Comparison of ENCODE assay signal across 11 cellular contexts in the genomic region with DNA sequence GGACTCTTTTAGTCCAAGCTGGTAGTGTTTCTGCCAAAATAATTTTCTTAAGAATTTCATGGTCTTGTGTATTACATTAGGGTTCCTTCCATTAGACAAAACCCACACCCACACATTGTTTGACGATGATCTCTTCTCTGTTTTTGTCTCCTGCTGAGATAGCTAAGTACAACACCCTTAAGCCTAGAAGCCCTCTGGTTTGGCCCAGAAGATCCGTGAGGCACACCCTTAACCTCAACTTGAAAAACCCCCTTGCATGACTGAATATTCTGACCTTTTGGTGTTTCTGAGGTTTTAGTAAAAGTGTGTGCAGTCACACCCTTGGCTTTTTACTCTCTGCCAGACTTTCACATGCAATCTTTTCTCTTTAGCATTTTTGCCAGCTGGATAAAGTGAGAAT. TPM values are rescaled to one million over a fixed set of nuclear protein-coding genes. Genes with fewer than 3 reads are reported as not detected.
A peak's percentile ranks its signal among the peaks of the same experiment; 100 is the strongest.
DNase-seq lines count a peak whose midpoint lies in the region; ATAC-seq and TF ChIP-seq lines count a peak whose summit lies in the region.
"Had no signal": no experiment of that assay in that cellular context is flagged by ENCODE, and none has a peak within 500 bp of the region (broad histone marks: within the 10 kb centered on the region; RNA-seq: fewer than 3 reads in every experiment).

No MANE protein-coding gene starts in this region.

- TF ChIP-seq CTCF in fibroblast of pulmonary artery (IDR thresholded peaks at IDR 0.05; ENCODE audit: low read length, missing control alignments) = no peak

- POLR2A ChIA-PET in activated CD4-positive, alpha-beta memory T cell treated with anti-CD3 and anti-CD28 coated beads, Interleukin-2, amount 10 ng/mL, durations not matched to agents 7 days and 5 days (lab: Charles Lee) = interaction anchor here (1.5 kb wide), 1 partner anchor 29 kb away, joined by 4 read pairs; a partner anchor contains a TSS
- POLR2A ChIA-PET in CD4-positive, alpha-beta memory T cell (lab: Charles Lee; ENCODE audit: partially characterized antibody) = no interaction called here
- POLR2A ChIA-PET in activated CD4-positive, alpha-beta T cell treated with anti-CD3 and anti-CD28 coated beads, Interleukin-2, amount 10 ng/mL, durations not matched to agents 7 days and 5 days (lab: Charles Lee) = no interaction called here

- no peak overlapping the region for H3K4me3 Mint-ChIP-seq in activated CD4-positive, alpha-beta memory T cell treated with anti-CD3 and anti-CD28 coated beads, Interleukin-2, amount 10 ng/mL, durations not matched to agents 7 days and 5 days
- H3K4me3 Mint-ChIP-seq in CD4-positive, alpha-beta memory T cell = no peak overlapping the region
- H3K4me3 Mint-ChIP-seq in activated CD4-positive, alpha-beta T cell treated with anti-CD3 and anti-CD28 coated beads, Interleukin-2, amount 10 ng/mL, durations not matched to agents 7 days and 5 days = no peak overlapping the region

- peaks cover 35% of the 10 kb centered on the region for H3K27me3 Mint-ChIP-seq in activated CD4-positive, alpha-beta memory T cell treated with anti-CD3 and anti-CD28 coated beads, Interleukin-2, amount 10 ng/mL, durations not matched to agents 7 days and 5 days
- H3K27me3 Mint-ChIP-seq in CD4-positive, alpha-beta memory T cell = peaks cover 17 to 24% of the 10 kb centered on the region in 2 donors
- peaks cover 15% of the 10 kb centered on the region for H3K27me3 Mint-ChIP-seq in activated CD4-positive, alpha-beta T cell treated with anti-CD3 and anti-CD28 coated beads, Interleukin-2, amount 10 ng/mL, durations not matched to agents 7 days and 5 days

- H3K36me3 Mint-ChIP-seq in activated CD4-positive, alpha-beta memory T cell treated with anti-CD3 and anti-CD28 coated beads, Interleukin-2, amount 10 ng/mL, durations not matched to agents 7 days and 5 days (ENCODE audit: low read depth) = no peaks in the 10 kb centered on the region
- no peaks in the 10 kb centered on the region for H3K36me3 Mint-ChIP-seq in CD4-positive, alpha-beta memory T cell
- no peaks in the 10 kb centered on the region for H3K36me3 Mint-ChIP-seq in activated CD4-positive, alpha-beta T cell treated with anti-CD3 and anti-CD28 coated beads, Interleukin-2, amount 10 ng/mL, durations not matched to agents 7 days and 5 days (ENCODE audit: low read depth)

- H3K27ac ChIP-seq in CD4-positive, alpha-beta memory T cell (ENCODE audit: low read depth, low read length) = no peak overlapping the region

- no peak overlapping the region for H3K4me3 ChIP-seq in fibroblast of pulmonary artery (replicated peaks; ENCODE audit: low read depth, low read length)
- no peak overlapping the region for H3K4me3 ChIP-seq in CD4-positive, alpha-beta memory T cell (ENCODE audit: low read length in 2 of 2)

- intact Hi-C loops in CD4-positive, alpha-beta memory T cell (cut with micrococcal nuclease) = no loop called here

- peaks cover 16% of the 10 kb centered on the region for H3K4me1 Mint-ChIP-seq in activated CD4-positive, alpha-beta memory T cell treated with anti-CD3 and anti-CD28 coated beads, Interleukin-2, amount 10 ng/mL, durations not matched to agents 7 days and 5 days
- H3K4me1 Mint-ChIP-seq in CD4-positive, alpha-beta memory T cell = peaks cover 0 to 3% (median under 1%) of the 10 kb centered on the region in 4 donors
- H3K4me1 Mint-ChIP-seq in activated CD4-positive, alpha-beta T cell treated with anti-CD3 and anti-CD28 coated beads, Interleukin-2, amount 10 ng/mL, durations not matched to agents 7 days and 5 days = peaks cover 3% of the 10 kb centered on the region

- peak; percentile 68 for ATAC-seq in GM21381 (IDR thresholded peaks at IDR 0.05; ENCODE audit: unreplicated experiment)

- no peaks in the 10 kb centered on the region for H3K36me3 ChIP-seq in CD4-positive, alpha-beta memory T cell (ENCODE audit: insufficient read depth, low read length)

- H3K27me3 ChIP-seq in CD4-positive, alpha-beta memory T cell (ENCODE audit: insufficient read depth, low read length) = peaks cover 4% of the 10 kb centered on the region

- no peaks in the 10 kb centered on the region for H3K9me3 Mint-ChIP-seq in activated CD4-positive, alpha-beta memory T cell treated with anti-CD3 and anti-CD28 coated beads, Interleukin-2, amount 10 ng/mL, durations not matched to agents 7 days and 5 days
- peaks cover 0 to 9% (median 0%) of the 10 kb centered on the region in 8 donors for H3K9me3 Mint-ChIP-seq in CD4-positive, alpha-beta memory T cell
- H3K9me3 Mint-ChIP-seq in activated CD4-positive, alpha-beta T cell treated with anti-CD3 and anti-CD28 coated beads, Interleukin-2, amount 10 ng/mL, durations not matched to agents 7 days and 5 days = peaks cover 2% of the 10 kb centered on the region

- CTCF ChIA-PET in activated CD4-positive, alpha-beta memory T cell treated with anti-CD3 and anti-CD28 coated beads, Interleukin-2, amount 10 ng/mL, durations not matched to agents 7 days and 5 days (lab: Charles Lee) = interaction anchor here (1.1 kb wide), 1 partner anchor 25 kb away, joined by 3 read pairs; no protein-coding TSS in a partner anchor
- CTCF ChIA-PET in CD4-positive, alpha-beta memory T cell (lab: Charles Lee; ENCODE audit: partially characterized antibody) = interaction anchor here (0.9 kb wide), 1 partner anchor 11 kb away, joined by 3 read pairs; no protein-coding TSS in a partner anchor
- CTCF ChIA-PET in activated CD4-positive, alpha-beta T cell treated with anti-CD3 and anti-CD28 coated beads, Interleukin-2, amount 10 ng/mL, durations not matched to agents 7 days and 5 days (lab: Charles Lee) = no interaction called here

- no peaks in the 10 kb centered on the region for H3K9me3 ChIP-seq in CD4-positive, alpha-beta memory T cell (ENCODE audit: control insufficient read depth in 1 of 2, low read length in 2 of 2)

- peak; percentile 89 for DNase-seq in EH (ENCODE audit: low read depth)
- peak; percentile 83 for DNase-seq in M059J (ENCODE audit: low read depth)
- peak; percentile 65 for DNase-seq in fibroblast of pulmonary artery (ENCODE audit: low read depth)
- DNase-seq in activated CD4-positive, alpha-beta memory T cell treated with anti-CD3 and anti-CD28 coated beads, Interleukin-2, amount 10 ng/mL, durations not matched to agents 7 days and 5 days = no peak
- no peak for DNase-seq in CD4-positive, alpha-beta memory T cell
- no peak for DNase-seq in activated CD4-positive, alpha-beta T cell treated with anti-CD3 and anti-CD28 coated beads, Interleukin-2, amount 10 ng/mL, durations not matched to agents 7 days and 5 days
- DNase-seq in superior temporal gyrus (ENCODE audit: extremely low spot score) = no peak
- DNase-seq: NCI-H524 treated with DMSO at 0.1 percent for 48 hours, T-helper 1 cell had no signal

- no peaks in the 10 kb centered on the region for H3K4me1 ChIP-seq in CD4-positive, alpha-beta memory T cell (ENCODE audit: insufficient read depth, low read length)

- H3K27ac Mint-ChIP-seq in activated CD4-positive, alpha-beta memory T cell treated with anti-CD3 and anti-CD28 coated beads, Interleukin-2, amount 10 ng/mL, durations not matched to agents 7 days and 5 days = no peak overlapping the region
- H3K27ac Mint-ChIP-seq in CD4-positive, alpha-beta memory T cell = no peak overlapping the region
- no peak overlapping the region for H3K27ac Mint-ChIP-seq in activated CD4-positive, alpha-beta T cell treated with anti-CD3 and anti-CD28 coated beads, Interleukin-2, amount 10 ng/mL, durations not matched to agents 7 days and 5 days

RNA-seq across cellular contexts. Expression of a gene that starts 29.3 kb away (rescaled TPM):
- total RNA-seq in M059J (2014; rRNA removed; shearing (Covaris generic)) = 8.9 and 11.3 TPM in 2 replicates
- total RNA-seq in activated CD4-positive, alpha-beta memory T cell treated with anti-CD3 and anti-CD28 coated beads, Interleukin-2, amount 10 ng/mL, durations not matched to agents 7 days and 5 days = 10 to 100 TPM; 24.9 to 29.2 TPM
- total RNA-seq in CD4-positive, alpha-beta memory T cell = 10 to 100 TPM; 46.0 to 46.7 TPM
- polyA plus RNA-seq in CD4-positive, alpha-beta memory T cell = 10 to 100 TPM in 1 of 2 donors, 1 to 10 TPM in 1; 7.3 to 10.1 TPM
- total RNA-seq in activated CD4-positive, alpha-beta T cell treated with anti-CD3 and anti-CD28 coated beads, Interleukin-2, amount 10 ng/mL, durations not matched to agents 7 days and 5 days = 10 to 100 TPM; 16.8 to 19.4 TPM

RNA-seq across cellular contexts. Expression of a gene that starts 41.9 kb away (rescaled TPM):
- not detected in 2 replicates for total RNA-seq in M059J (2014; rRNA removed; shearing (Covaris generic))
- total RNA-seq in activated CD4-positive, alpha-beta memory T cell treated with anti-CD3 and anti-CD28 coated beads, Interleukin-2, amount 10 ng/mL, durations not matched to agents 7 days and 5 days = not detected
- not detected for total RNA-seq in CD4-positive, alpha-beta memory T cell
- polyA plus RNA-seq in CD4-positive, alpha-beta memory T cell = not detected
- total RNA-seq in activated CD4-positive, alpha-beta T cell treated with anti-CD3 and anti-CD28 coated beads, Interleukin-2, amount 10 ng/mL, durations not matched to agents 7 days and 5 days = not detected
- total RNA-seq: kidney epithelial cell had no signal

RNA-seq across cellular contexts. Expression of a gene that starts 45.6 kb away (rescaled TPM):
- not detected in 2 replicates for total RNA-seq in M059J (2014; rRNA removed; shearing (Covaris generic))
- not detected for total RNA-seq in activated CD4-positive, alpha-beta memory T cell treated with anti-CD3 and anti-CD28 coated beads, Interleukin-2, amount 10 ng/mL, durations not matched to agents 7 days and 5 days
- not detected for total RNA-seq in CD4-positive, alpha-beta memory T cell
- not detected for polyA plus RNA-seq in CD4-positive, alpha-beta memory T cell
- not detected for total RNA-seq in activated CD4-positive, alpha-beta T cell treated with anti-CD3 and anti-CD28 coated beads, Interleukin-2, amount 10 ng/mL, durations not matched to agents 7 days and 5 days
- total RNA-seq: kidney epithelial cell had no signal

Comparison
In these comparisons a context has a peak if more than half of its experiments do, and no peak if none do; other contexts are left out.
1. DNase-seq: peak in EH (single experiment), M059J (single experiment) and fibroblast of pulmonary artery (single experiment); none in activated CD4-positive, alpha-beta memory T cell treated with anti-CD3 and anti-CD28 coated beads, Interleukin-2, amount 10 ng/mL, durations not matched to agents 7 days and 5 days (single experiment), CD4-positive, alpha-beta memory T cell (0 of 5), activated CD4-positive, alpha-beta T cell treated with anti-CD3 and anti-CD28 coated beads, Interleukin-2, amount 10 ng/mL, durations not matched to agents 7 days and 5 days (single experiment) and superior temporal gyrus (single experiment).